In the genomic region with DNA sequence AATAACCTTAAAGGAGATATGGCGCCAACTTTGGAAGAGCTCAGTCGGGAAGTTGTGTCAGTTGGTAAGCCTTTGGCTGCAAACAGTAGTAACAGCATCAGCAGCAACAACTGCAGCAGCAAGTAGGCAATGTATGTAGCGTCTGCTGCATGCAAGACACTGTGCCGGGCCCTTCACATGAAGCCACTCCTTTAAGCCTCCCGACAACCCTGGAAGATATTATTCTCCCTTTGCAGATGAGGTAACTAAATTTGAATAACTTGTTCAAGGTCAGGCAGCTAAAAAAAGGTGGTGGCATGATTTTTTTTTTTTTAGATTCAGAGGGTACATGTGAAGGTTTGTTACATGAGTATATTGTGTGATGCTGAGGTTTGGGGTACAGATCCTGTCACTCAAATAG, we compare ENCODE assay signal across 20 cellular contexts. TPM values are rescaled to one million over a fixed set of nuclear protein-coding genes. Genes with fewer than 3 reads are reported as not detected.
DNase-seq lines count a peak whose midpoint lies in the region; ATAC-seq and TF ChIP-seq lines count a peak whose summit lies in the region.
"Had no signal": no experiment of that assay in that cellular context is flagged by ENCODE, and none has a peak within 500 bp of the region (broad histone marks: within the 10 kb centered on the region; RNA-seq: fewer than 3 reads in every experiment).

No MANE protein-coding gene starts in this region.

- POLR2A ChIA-PET in OCI-LY7 (lab: Charles Lee), result interaction anchor here (0.6 to 3.1 kb wide), 13 partner anchors 8 to 149 kb away, joined by 3 to 26 read pairs (median 4); a partner anchor contains a TSS

- H3K9me3 Mint-ChIP-seq in stimulated activated naive B cell treated with anti-CD40 and anti-IgM and Interleukin-4, amounts not matched to agents 10 μg/mL and 1 μg/mL and 100 μg/mL, for 72 hours, result peaks cover 0 to 4% of the 10 kb centered on the region in 2 donors

- H3F3A ChIP-seq in DOHH2 (ENCODE audit: control insufficient read depth, insufficient read depth), result peaks cover 38% of the 10 kb centered on the region

- no peak for TF ChIP-seq POLR2A in sigmoid colon (IDR thresholded peaks at IDR 0.05)

- H3K36me3 ChIP-seq in DOHH2 (ENCODE audit: control insufficient read depth, low read length) (peaks cover 32% of the 10 kb centered on the region), OCI-LY7 (ENCODE audit: insufficient read depth, low read length) (peaks cover 20% of the 10 kb centered on the region), sigmoid colon (no peaks in the 10 kb centered on the region)
- H3K36me3 ChIP-seq: HAP-1 had no signal

- H3K27ac ChIP-seq in DOHH2 (ENCODE audit: low read depth, low read length) (peak overlapping the region; percentile 96), OCI-LY7 (ENCODE audit: low read depth, low read length, poor library complexity, severe bottlenecking) (peak overlapping the region; percentile 99), sigmoid colon (no peak overlapping the region)

- peak overlapping the region in 1 of 2 donors; percentile 28 for H3K4me3 Mint-ChIP-seq in stimulated activated naive B cell treated with anti-CD40 and anti-IgM and Interleukin-4, amounts not matched to agents 10 μg/mL and 1 μg/mL and 100 μg/mL, for 72 hours

- H4K20me1 ChIP-seq in DOHH2 (ENCODE audit: control insufficient read depth, insufficient read depth, low read depth, low read length) (no peaks in the 10 kb centered on the region), OCI-LY7 (ENCODE audit: insufficient read depth, low read length) (no peaks in the 10 kb centered on the region)

- H2AFZ ChIP-seq in OCI-LY7 (ENCODE audit: low read length), result peak overlapping the region; percentile 44; the same call in 1 of the 2 replicates

- H3K27ac Mint-ChIP-seq in stimulated activated naive B cell treated with anti-CD40 and anti-IgM and Interleukin-4, amounts not matched to agents 10 μg/mL and 1 μg/mL and 100 μg/mL, for 72 hours, result peak overlapping the region; percentile 82

- peak; percentile 70 for DNase-seq in OCI-LY7 (ENCODE audit: low spot score)
- DNase-seq in left kidney (ENCODE audit: low read depth, low spot score), result peak; percentile 0
- no peak for DNase-seq in stimulated activated naive B cell treated with anti-CD40 and anti-IgM and Interleukin-4, amounts not matched to agents 10 μg/mL and 1 μg/mL and 100 μg/mL, for 72 hours
- DNase-seq in sigmoid colon, result no peak
- DNase-seq: C1 segment of cervical spinal cord, GF-D8, MM.1S, NCI-H1092, NCI-H146, NCI-H2029 treated with DMSO at 0.1 percent for 48 hours, NCI-H2171, NCI-H526 had no signal

- H3K27me3 ChIP-seq in DOHH2 (ENCODE audit: control insufficient read depth, low read length) (no peaks in the 10 kb centered on the region), sigmoid colon (no peaks in the 10 kb centered on the region)

- BruUV-seq in OCI-LY7 (replicated peaks; lab: Mats Ljungman, UMichigan), result no TSS peak

- H3K27me3 Mint-ChIP-seq in stimulated activated naive B cell treated with anti-CD40 and anti-IgM and Interleukin-4, amounts not matched to agents 10 μg/mL and 1 μg/mL and 100 μg/mL, for 72 hours, result no peaks in the 10 kb centered on the region

- H3K4me1 Mint-ChIP-seq in stimulated activated naive B cell treated with anti-CD40 and anti-IgM and Interleukin-4, amounts not matched to agents 10 μg/mL and 1 μg/mL and 100 μg/mL, for 72 hours, result peaks cover 49 to 89% of the 10 kb centered on the region in 2 donors

- ATAC-seq in stimulated activated naive B cell treated with anti-CD40 and anti-IgM and Interleukin-4, amounts not matched to agents 10 μg/mL and 1 μg/mL and 100 μg/mL, for 72 hours (replicated peaks), result no peak
- ATAC-seq in HG02571 (IDR thresholded peaks at IDR 0.05; ENCODE audit: unreplicated experiment) (no peak), GM21515 (IDR thresholded peaks at IDR 0.05; ENCODE audit: unreplicated experiment) (no peak)
- ATAC-seq: Panc1, Right ventricle myocardium inferior had no signal

- 80 to 87% methylated on average over 5 of the region's 5 CpGs for WGBS in sigmoid colon, 2 donors

- peaks cover 98% of the 10 kb centered on the region for H3K4me1 ChIP-seq in DOHH2 (ENCODE audit: control insufficient read depth, low read length)
- H3K4me1 ChIP-seq in OCI-LY7 (ENCODE audit: insufficient read depth, low read length, poor library complexity, severe bottlenecking), result peaks cover 97% of the 10 kb centered on the region
- peaks cover 0 to 4% (median 0%) of the 10 kb centered on the region in 4 donors for H3K4me1 ChIP-seq in sigmoid colon

- H3K4me3 ChIP-seq in DOHH2 (ENCODE audit: low read length) (peak overlapping the region; percentile 67), OCI-LY7 (ENCODE audit: low read depth, low read length, poor library complexity, severe bottlenecking) (peak overlapping the region; percentile 58), sigmoid colon (no peak overlapping the region)
- H3K4me3 ChIP-seq: HAP-1 had no signal

- H3K79me2 ChIP-seq in DOHH2 (ENCODE audit: control insufficient read depth, low read length), result peaks cover 79% of the 10 kb centered on the region
- peaks cover 83% of the 10 kb centered on the region for H3K79me2 ChIP-seq in OCI-LY7 (ENCODE audit: insufficient read depth, low read depth, low read length)

- intact Hi-C loops in OCI-LY7 (cut with micrococcal nuclease; ENCODE audit: unreplicated experiment) (loop anchor here (5.0 kb wide), 2 partner anchors 36 to 106 kb away; no protein-coding TSS in a partner anchor), sigmoid colon (cut with DNase I) (no loop called here)

- H3K9me3 ChIP-seq in DOHH2 (ENCODE audit: control insufficient read depth, insufficient read depth, low read length), result no peaks in the 10 kb centered on the region
- no peaks in the 10 kb centered on the region for H3K9me3 ChIP-seq in OCI-LY7 (ENCODE audit: low read length)
- H3K9me3 ChIP-seq in sigmoid colon, result no peaks in the 10 kb centered on the region
- H3K9me3 ChIP-seq: HAP-1 had no signal

- H3K4me2 ChIP-seq in DOHH2 (ENCODE audit: low read length) (peak overlapping the region; percentile 72), OCI-LY7 (ENCODE audit: low read length) (peak overlapping the region; percentile 90)

- TF ChIP-seq CTCF in DOHH2 (IDR thresholded peaks at IDR 0.05; ENCODE audit: low read depth, low read length, poor library complexity, severe bottlenecking) (no peak), OCI-LY7 (conservative IDR thresholded peaks at IDR 0.05; ENCODE audit: low read length) (no peak), sigmoid colon (IDR thresholded peaks at IDR 0.05) (no peak)

- H3K9me2 ChIP-seq in DOHH2 (replicated peaks; ENCODE audit: control insufficient read depth, low read length) (no peaks in the 10 kb centered on the region), OCI-LY7 (ENCODE audit: insufficient read depth, low read length) (no peaks in the 10 kb centered on the region)

- no peak for TF ChIP-seq EP300 in sigmoid colon (IDR thresholded peaks at IDR 0.05)

- CTCF ChIA-PET in OCI-LY7 (lab: Charles Lee; ENCODE audit: unreplicated experiment), result interaction anchor here (0.7 kb wide), 1 partner anchor 20 kb away, joined by 6 read pairs; a partner anchor contains a TSS

- peaks cover 33 to 43% of the 10 kb centered on the region in 2 donors for H3K36me3 Mint-ChIP-seq in stimulated activated naive B cell treated with anti-CD40 and anti-IgM and Interleukin-4, amounts not matched to agents 10 μg/mL and 1 μg/mL and 100 μg/mL, for 72 hours

RNA-seq across cellular contexts. Expression of a gene that starts 19.7 kb away (rescaled TPM):
- 21.2 and 36.3 TPM in 2 replicates for total RNA-seq in OCI-LY7 (2014; rRNA removed; shearing (Covaris generic))
- total RNA-seq in OCI-LY7 (2022) (70.7 and 84.4 TPM in 2 replicates), sigmoid colon (1 to 10 TPM; 7.7 to 9.9 (median 8.7) TPM)
- 10 to 100 TPM; 18.0 to 47.9 (median 30.5) TPM for polyA plus RNA-seq in sigmoid colon

RNA-seq across cellular contexts. Expression of a gene that starts 20.3 kb away (rescaled TPM):
- total RNA-seq in OCI-LY7 (2014; rRNA removed; shearing (Covaris generic)), result 0.08 TPM in 1 of 2 replicates, not detected in the other
- total RNA-seq in OCI-LY7 (2022) (0.08 and 0.09 TPM in 2 replicates), sigmoid colon (not detected)
- polyA plus RNA-seq in sigmoid colon, result not detected
- total RNA-seq: A673, LHCN-M2, Right ventricle myocardium inferior had no signal

Comparison
In these comparisons a context has a peak if more than half of its experiments do, and no peak if none do; other contexts are left out.
1. H3K27ac ChIP-seq: peak in DOHH2 (single experiment) and OCI-LY7 (single experiment); none in sigmoid colon (0 of 4).
2. H3K4me3 ChIP-seq: peak in DOHH2 (single experiment) and OCI-LY7 (single experiment); none in sigmoid colon (0 of 4).
3. DNase-seq: peak in OCI-LY7 (single experiment) and left kidney (single experiment); none in stimulated activated naive B cell treated with anti-CD40 and anti-IgM and Interleukin-4, amounts not matched to agents 10 μg/mL and 1 μg/mL and 100 μg/mL, for 72 hours (single experiment) and sigmoid colon (single experiment).